In genomic region chr12:75011120-75011519, GRCh38 we compare ENCODE assay signal across 14 cellular contexts.
DNase-seq lines count a peak whose midpoint lies in the region; ATAC-seq and TF ChIP-seq lines count a peak whose summit lies in the region.
"Had no signal": no experiment of that assay in that cellular context is flagged by ENCODE, and none has a peak within 500 bp of the region (broad histone marks: within the 10 kb centered on the region; RNA-seq: fewer than 3 reads in every experiment).

No MANE protein-coding gene starts in this region.

- H4K20me1 ChIP-seq in PC-3 (ENCODE audit: low read length) = no peaks in the 10 kb centered on the region

- no peak overlapping the region for H3K4me3 ChIP-seq in PC-3 (ENCODE audit: low read length)
- H3K4me3 ChIP-seq in CD8-positive, alpha-beta memory T cell (ENCODE audit: low read length) = no peak overlapping the region

- H3K27ac Mint-ChIP-seq in CD8-positive, alpha-beta memory T cell = no peak overlapping the region
- H3K27ac Mint-ChIP-seq: dendritic cell treated with granulocyte-macrophage colony-stimulating factor and Interleukin-4, amounts not matched to agents 40 ng/mL and 50 ng/mL, for 4 days had no signal

- no peaks in the 10 kb centered on the region for H3K4me1 ChIP-seq in PC-3 (ENCODE audit: insufficient read depth, low read length)
- H3K4me1 ChIP-seq in CD8-positive, alpha-beta memory T cell (ENCODE audit: insufficient read depth, low read length) = no peaks in the 10 kb centered on the region

- H3K4me1 Mint-ChIP-seq in CD8-positive, alpha-beta memory T cell = no peaks in the 10 kb centered on the region

- no peaks in the 10 kb centered on the region for H3F3A ChIP-seq in PC-3 (ENCODE audit: low read length, unreplicated experiment)

- no peaks in the 10 kb centered on the region for H3K27me3 ChIP-seq in PC-3 (ENCODE audit: low read length)
- H3K27me3 ChIP-seq in CD8-positive, alpha-beta memory T cell (ENCODE audit: insufficient read depth, low read length, poor library complexity, severe bottlenecking) = no peaks in the 10 kb centered on the region

- no peaks in the 10 kb centered on the region for H3K36me3 ChIP-seq in PC-3 (ENCODE audit: low read depth, low read length)
- no peaks in the 10 kb centered on the region for H3K36me3 ChIP-seq in CD8-positive, alpha-beta memory T cell (ENCODE audit: insufficient read depth, low read length)

- DNase-seq in stimulated activated naive CD4-positive, alpha-beta T cell treated with Interleukin-2 at 50 U/mL for 16 hours (lab: John Stamatoyannopoulos, UW) = peak; percentile 18
- no peak for DNase-seq in stimulated activated naive CD4-positive, alpha-beta T cell (lab: John Stamatoyannopoulos, UW)
- DNase-seq in PC-3 (peak; percentile 37), NCI-H1417 treated with DMSO at 0.1 percent for 48 hours (lab: John Stamatoyannopoulos, UW) (no peak), NCI-H1694 treated with DMSO at 0.1 percent for 48 hours (lab: John Stamatoyannopoulos, UW) (no peak), LoVo (ENCODE audit: low spot score) (no peak)
- DNase-seq in CD8-positive, alpha-beta memory T cell = no peak
- DNase-seq: activated effector memory CD4-positive, alpha-beta T cell treated with anti-CD3 and anti-CD28 coated beads, Interleukin-2, amount 50 U/mL, for 16 hours; KG1; NCI-H345; posterior cingulate gyrus; stimulated activated CD4-positive, alpha-beta T cell treated with anti-CD3 and anti-CD28 coated beads, Interleukin-12 subunit alpha, Interleukin-12 subunit beta, amount 100 ng/mL, for 4 hours had no signal

- POLR2A ChIA-PET in PC-3 (lab: Charles Lee; ENCODE audit: unreplicated experiment) = no interaction called here
- POLR2A ChIA-PET in CD8-positive, alpha-beta memory T cell (lab: Charles Lee) = no interaction called here

- H3K9me3 ChIP-seq in PC-3 (ENCODE audit: low read length) = no peaks in the 10 kb centered on the region
- H3K9me3 ChIP-seq in CD8-positive, alpha-beta memory T cell (ENCODE audit: low read length) = no peaks in the 10 kb centered on the region

- no peak overlapping the region for H3K9ac ChIP-seq in PC-3 (ENCODE audit: low read length)

- no peak overlapping the region for H3K4me2 ChIP-seq in PC-3 (ENCODE audit: low read length)

- H3K79me2 ChIP-seq in PC-3 (ENCODE audit: low read length) = no peaks in the 10 kb centered on the region

- intact Hi-C loops in PC-3 (cut with micrococcal nuclease) = no loop called here

- peaks cover 5 to 13% (median 8%) of the 10 kb centered on the region in 5 donors for H3K9me3 Mint-ChIP-seq in CD8-positive, alpha-beta memory T cell

- H3K9me2 ChIP-seq in PC-3 (replicated peaks; ENCODE audit: low read length) = no peaks in the 10 kb centered on the region

- no peak overlapping the region for H3K27ac ChIP-seq in PC-3 (ENCODE audit: low read length)
- no peak overlapping the region for H3K27ac ChIP-seq in CD8-positive, alpha-beta memory T cell (ENCODE audit: low read depth, low read length)

- peak; percentile 67 for ATAC-seq in PC-3
- ATAC-seq in esophagus mucosa = peak; percentile 88

- H3K36me3 Mint-ChIP-seq in CD8-positive, alpha-beta memory T cell = peaks cover 0 to 2% (median 0%) of the 10 kb centered on the region in 3 donors

- no peak overlapping the region for H3K4me3 Mint-ChIP-seq in CD8-positive, alpha-beta memory T cell
- H3K4me3 Mint-ChIP-seq: dendritic cell treated with granulocyte-macrophage colony-stimulating factor and Interleukin-4, amounts not matched to agents 40 ng/mL and 50 ng/mL, for 4 days had no signal

- no TSS peak for BruUV-seq in PC-3 (replicated peaks; lab: Mats Ljungman, UMichigan)

- no peak for TF ChIP-seq CTCF in PC-3 (conservative IDR thresholded peaks at IDR 0.05; ENCODE audit: low read depth, low read length)

- no peak overlapping the region for H2AFZ ChIP-seq in PC-3 (ENCODE audit: low read length)

- CTCF ChIA-PET in PC-3 (lab: Charles Lee) = no interaction called here
- CTCF ChIA-PET in CD8-positive, alpha-beta memory T cell (lab: Charles Lee) = no interaction called here

- H3K27me3 Mint-ChIP-seq in CD8-positive, alpha-beta memory T cell = peaks cover 0 to 4% of the 10 kb centered on the region in 2 donors
- H3K27me3 Mint-ChIP-seq: dendritic cell treated with granulocyte-macrophage colony-stimulating factor and Interleukin-4, amounts not matched to agents 40 ng/mL and 50 ng/mL, for 4 days had no signal

Comparison
In these comparisons a context has a peak if more than half of its experiments do, and no peak if none do; other contexts are left out.
1. DNase-seq: peak in stimulated activated naive CD4-positive, alpha-beta T cell treated with Interleukin-2 at 50 U/mL for 16 hours (single experiment) and PC-3 (single experiment); none in stimulated activated naive CD4-positive, alpha-beta T cell (0 of 6), NCI-H1417 treated with DMSO at 0.1 percent for 48 hours (single experiment), NCI-H1694 treated with DMSO at 0.1 percent for 48 hours (single experiment), CD8-positive, alpha-beta memory T cell (0 of 5) and LoVo (single experiment).